8 cellular contexts compared by ENCODE assay signal in genomic region chr18:9135081-9135911, GRCh38. TPM values are rescaled to one million over a fixed set of nuclear protein-coding genes. Genes with fewer than 3 reads are reported as not detected.
A peak's percentile ranks its signal among the peaks of the same experiment; 100 is the strongest.
DNase-seq lines count a peak whose midpoint lies in the region; ATAC-seq, FAIRE-seq and TF ChIP-seq lines count a peak whose summit lies in the region.

No MANE protein-coding gene starts in this region.

- CTCF ChIA-PET in activated CD8-positive, alpha-beta T cell treated with anti-CD3 and anti-CD28 coated beads for 36 hours (lab: Charles Lee) = interaction anchor here (0.8 to 2.8 kb wide), 6 partner anchors 10 to 64 kb away, joined by 3 to 7 read pairs (median 4); no protein-coding TSS in a partner anchor

- no peaks in the 10 kb centered on the region for H3K9me3 ChIP-seq in testis

- H3K4me1 Mint-ChIP-seq in T-helper 1 cell treated with Interleukin-12 subunit alpha and Interleukin-12 subunit beta and Interleukin-4 antibody, amounts not matched to agents 30 μg/mL and 1 μg/mL, for 36 hours (ENCODE audit: low read depth) = peaks cover 39% of the 10 kb centered on the region
- peaks cover 42% of the 10 kb centered on the region for H3K4me1 Mint-ChIP-seq in activated CD8-positive, alpha-beta T cell treated with anti-CD3 and anti-CD28 coated beads for 36 hours (ENCODE audit: low read depth)
- H3K4me1 Mint-ChIP-seq in immature natural killer cell = peaks cover 38 to 57% of the 10 kb centered on the region in 2 donors

- peaks cover 9% of the 10 kb centered on the region for H3K4me1 ChIP-seq in testis

- TF ChIP-seq POLR2A in testis (IDR thresholded peaks at IDR 0.05) (no peak), GM12892 (IDR thresholded peaks at IDR 0.05; ENCODE audit: low read depth, low read length) (no peak; the same call in 1 of the 2 replicates)

- peak overlapping the region; percentile 89 to 93 for H3K4me3 ChIP-seq in testis

- H3K4me3 Mint-ChIP-seq in T-helper 1 cell treated with Interleukin-12 subunit alpha and Interleukin-12 subunit beta and Interleukin-4 antibody, amounts not matched to agents 30 μg/mL and 1 μg/mL, for 36 hours = peak overlapping the region; percentile 95
- H3K4me3 Mint-ChIP-seq in activated CD8-positive, alpha-beta T cell treated with anti-CD3 and anti-CD28 coated beads for 36 hours = peak overlapping the region; percentile 97
- H3K4me3 Mint-ChIP-seq in immature natural killer cell = peak overlapping the region; percentile 98 to 99 (median 98)

- peak overlapping the region; percentile 99 for H3K27ac ChIP-seq in testis

- H3K36me3 ChIP-seq in testis (ENCODE audit: low read depth, missing control alignments) = no peaks in the 10 kb centered on the region

- no peak for FAIRE-seq in GM12892 (lab: Jason Lieb, UNC)

- WGBS in testis, 2 donors = 47 to 57% methylated on average over 11 to 12 of the region's 12 CpGs

- peak overlapping the region; percentile 84 for H3K27ac Mint-ChIP-seq in T-helper 1 cell treated with Interleukin-12 subunit alpha and Interleukin-12 subunit beta and Interleukin-4 antibody, amounts not matched to agents 30 μg/mL and 1 μg/mL, for 36 hours
- H3K27ac Mint-ChIP-seq in activated CD8-positive, alpha-beta T cell treated with anti-CD3 and anti-CD28 coated beads for 36 hours = peak overlapping the region; percentile 99
- peak overlapping the region; percentile 95 to 100 (median 99) for H3K27ac Mint-ChIP-seq in immature natural killer cell

- intact Hi-C loops in activated CD8-positive, alpha-beta T cell treated with anti-CD3 and anti-CD28 coated beads for 36 hours (cut with micrococcal nuclease) = loop anchor here (5.0 kb wide), 2 partner anchors 33 to 53 kb away; partner anchors contain the start of gene NDUFV2
- intact Hi-C loops in testis (cut with DNase I; ENCODE audit: low total_unique reads) (no loop called here), left colon (cut with DNase I, micrococcal nuclease) (loop anchor here in 1 of 2 donors (5.0 kb wide), 1 partner anchor 33 kb away; the partner anchor contains the start of gene NDUFV2)

- no peaks in the 10 kb centered on the region for H3K9me3 Mint-ChIP-seq in T-helper 1 cell treated with Interleukin-12 subunit alpha and Interleukin-12 subunit beta and Interleukin-4 antibody, amounts not matched to agents 30 μg/mL and 1 μg/mL, for 36 hours
- H3K9me3 Mint-ChIP-seq in activated CD8-positive, alpha-beta T cell treated with anti-CD3 and anti-CD28 coated beads for 36 hours = no peaks in the 10 kb centered on the region
- H3K9me3 Mint-ChIP-seq in immature natural killer cell = no peaks in the 10 kb centered on the region

- no peak for DNase-seq in T-helper 1 cell
- DNase-seq in activated CD8-positive, alpha-beta T cell treated with anti-CD3 and anti-CD28 coated beads for 36 hours = no peak
- DNase-seq in immature natural killer cell = no peak
- no peak for DNase-seq in testis
- DNase-seq in GM12892 (ENCODE audit: insufficient read length) = no peak
- DNase-seq in left colon = no peak
- DNase-seq in NCI-H1930 (lab: John Stamatoyannopoulos, UW) = no peak

- H3K27me3 ChIP-seq in testis = no peaks in the 10 kb centered on the region

- peaks cover 31% of the 10 kb centered on the region for H3K36me3 Mint-ChIP-seq in T-helper 1 cell treated with Interleukin-12 subunit alpha and Interleukin-12 subunit beta and Interleukin-4 antibody, amounts not matched to agents 30 μg/mL and 1 μg/mL, for 36 hours (ENCODE audit: low read depth)
- H3K36me3 Mint-ChIP-seq in activated CD8-positive, alpha-beta T cell treated with anti-CD3 and anti-CD28 coated beads for 36 hours (ENCODE audit: low read depth) = peaks cover 54% of the 10 kb centered on the region
- H3K36me3 Mint-ChIP-seq in immature natural killer cell = peaks cover 0 to 7% (median 3%) of the 10 kb centered on the region in 3 donors

- no peak for ATAC-seq in activated CD8-positive, alpha-beta T cell treated with anti-CD3 and anti-CD28 coated beads for 36 hours
- ATAC-seq in left colon = no peak

- TF ChIP-seq CTCF in activated CD8-positive, alpha-beta T cell treated with anti-CD3 and anti-CD28 coated beads for 36 hours (IDR thresholded peaks at IDR 0.05) = no peak
- TF ChIP-seq CTCF in testis (IDR thresholded peaks at IDR 0.05) = no peak

- POLR2A ChIA-PET in activated CD8-positive, alpha-beta T cell treated with anti-CD3 and anti-CD28 coated beads for 36 hours (lab: Charles Lee) = interaction anchor here (0.7 to 13.6 kb wide), 17 partner anchors 9 to 64 kb away, joined by 3 to 278 read pairs (median 7); partner anchors contain the start of gene NDUFV2

- no peaks in the 10 kb centered on the region for H3K27me3 Mint-ChIP-seq in T-helper 1 cell treated with Interleukin-12 subunit alpha and Interleukin-12 subunit beta and Interleukin-4 antibody, amounts not matched to agents 30 μg/mL and 1 μg/mL, for 36 hours (ENCODE audit: low read depth)
- H3K27me3 Mint-ChIP-seq in activated CD8-positive, alpha-beta T cell treated with anti-CD3 and anti-CD28 coated beads for 36 hours = no peaks in the 10 kb centered on the region
- peaks cover 7 to 27% (median 8%) of the 10 kb centered on the region in 3 donors for H3K27me3 Mint-ChIP-seq in immature natural killer cell (ENCODE audit: low read depth in 3 of 3)

RNA-seq across cellular contexts. Expression of gene ANKRD12, which starts 1.3 kb away (rescaled TPM):
- 10 to 100 TPM; 62.5 to 68.4 TPM for total RNA-seq in activated CD8-positive, alpha-beta T cell treated with anti-CD3 and anti-CD28 coated beads for 36 hours
- polyA plus RNA-seq in immature natural killer cell = 10 to 100 TPM in 2 of 3 donors, 1 to 10 TPM in 1; 8.8 to 69.7 (median 35.7) TPM
- 10 to 100 TPM; 58.5 to 59.7 TPM for total RNA-seq in testis
- 4.5 TPM for polyA plus RNA-seq in testis (ENCODE audit: insufficient read depth, low read depth, low replicate concordance)
- 21.2 TPM for polyA plus RNA-seq in GM12892 (2012; ENCODE audit: missing spikeins)
- total RNA-seq in left colon = 10 to 100 TPM; 44.7 to 64.3 TPM

RNA-seq across cellular contexts. Expression of gene NDUFV2, which starts 32.8 kb away (rescaled TPM):
- total RNA-seq in activated CD8-positive, alpha-beta T cell treated with anti-CD3 and anti-CD28 coated beads for 36 hours = 100 to 1,000 TPM; 324 to 332 TPM
- polyA plus RNA-seq in immature natural killer cell (100 to 1,000 TPM in 2 of 3 donors, 10 to 100 TPM in 1; 88.7 to 155 (median 115) TPM), testis (ENCODE audit: insufficient read depth, low read depth, low replicate concordance) (171 TPM)
- total RNA-seq in testis (100 to 1,000 TPM; 115 to 120 TPM), left colon (100 to 1,000 TPM; 167 to 191 TPM)
- polyA plus RNA-seq in GM12892 (2012; ENCODE audit: missing spikeins) = 283 TPM
